ENCODE assay signal across 8 cellular contexts in the genomic region with DNA sequence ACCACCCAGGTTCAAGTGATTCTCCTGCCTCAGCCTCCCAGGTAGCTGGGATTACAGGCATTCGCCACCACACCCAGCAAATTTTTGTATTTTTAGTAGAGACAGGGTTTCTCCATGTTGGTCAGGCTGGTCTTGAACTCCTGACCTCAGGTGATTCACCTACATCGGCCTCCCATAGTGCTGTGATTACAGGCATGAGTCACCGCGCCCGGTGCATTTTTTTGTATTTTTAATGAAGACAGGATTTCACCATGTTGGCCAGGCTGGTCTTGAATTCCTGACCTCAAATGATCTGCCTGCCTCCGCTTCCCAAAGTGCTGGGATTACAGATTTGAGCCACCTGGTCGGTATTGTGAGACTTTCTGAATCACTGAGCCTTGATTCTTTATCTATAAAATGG. TPM values are rescaled to one million over a fixed set of nuclear protein-coding genes. Genes with fewer than 3 reads are reported as not detected.
A peak's percentile ranks its signal among the peaks of the same experiment; 100 is the strongest.
DNase-seq lines count a peak whose midpoint lies in the region; ATAC-seq and TF ChIP-seq lines count a peak whose summit lies in the region.
"Not testable (repeated sequence)": the region's sequence is repeated elsewhere in the genome, so short reads cannot be mapped to it uniquely, and the experiment has no call there.

No MANE protein-coding gene starts in this region.

- dilution Hi-C loops in IMR-90 (cut with HindIII; ENCODE audit: low sequenced_read_pairs, unreplicated experiment), result not testable (repeated sequence)

- H3K27ac Mint-ChIP-seq in activated T-cell treated with anti-CD3 and anti-CD28 coated beads, Interleukin-2, amount 50 U/mL, for 24 hours, result peak overlapping the region; percentile 80
- H3K27ac Mint-ChIP-seq in naive B cell, result peak overlapping the region in 4 of 6 donors; percentile 12 to 86 (median 67)

- H3K27me3 ChIP-seq in IMR-90 (ENCODE audit: control insufficient read depth, insufficient read depth, low read length); RWPE2 (ENCODE audit: insufficient read depth, poor library complexity, severe bottlenecking): not testable (repeated sequence)

- peak; percentile 61 for DNase-seq in Caki2 (ENCODE audit: low read depth)
- DNase-seq in IMR-90, result peak; percentile 65
- DNase-seq in RWPE2 (ENCODE audit: low spot score), result peak; percentile 81
- not testable (repeated sequence) for DNase-seq in activated T-cell treated with anti-CD3 and anti-CD28 coated beads, Interleukin-2, amount 50 U/mL, for 24 hours; epithelial cell of prostate (ENCODE audit: low read depth, low spot score); naive B cell
- peak; percentile 70 for DNase-seq in astrocyte of the hippocampus (ENCODE audit: low read depth, low spot score)
- DNase-seq in stimulated activated naive CD8-positive, alpha-beta T cell treated with anti-CD3 and anti-CD28 coated beads, Interleukin-15, Interleukin-2, amounts not matched to agents 100 U/mL and 50 U/mL, for 24 hours, result peak; percentile 32

- no CpG with 5 or more reads among the region's 7 CpGs for WGBS in IMR-90 (ENCODE audit: extremely low coverage in 2 of 2, insufficient read length in 1 of 2), 2 experiments

- POLR2A ChIA-PET in IMR-90 (lab: Charles Lee; ENCODE audit: unreplicated experiment), result not testable (repeated sequence)

- not testable (repeated sequence) for H3K14ac ChIP-seq in IMR-90 (replicated peaks; ENCODE audit: low read depth, low read length)

- not testable (repeated sequence) for H3K23ac ChIP-seq in IMR-90 (ENCODE audit: low read depth, low read length)

- H3K18ac ChIP-seq in IMR-90 (ENCODE audit: low read depth, low read length), result not testable (repeated sequence)

- not testable (repeated sequence) for H3K9me1 ChIP-seq in IMR-90 (ENCODE audit: insufficient read depth, low read length)

- not testable (repeated sequence) for TF ChIP-seq RAD21 in IMR-90 (IDR thresholded peaks at IDR 0.05; ENCODE audit: low read length)

- H2AK5ac ChIP-seq in IMR-90 (ENCODE audit: low read depth, low read length), result not testable (repeated sequence)

- not testable (repeated sequence) for H3K27me3 Mint-ChIP-seq in activated T-cell treated with anti-CD3 and anti-CD28 coated beads, Interleukin-2, amount 50 U/mL, for 24 hours; naive B cell

- not testable (repeated sequence) for ATAC-seq in IMR-90 (ENCODE audit: low read depth); naive B cell (ENCODE audit: low read depth in 2 of 2); stimulated activated naive CD8-positive, alpha-beta T cell treated with anti-CD3 and anti-CD28 coated beads, Interleukin-15, Interleukin-2, amounts not matched to agents 100 U/mL and 50 U/mL, for 24 hours
- peak; percentile 82 for ATAC-seq in RWPE2 (ENCODE audit: low read depth)

- H2AK9ac ChIP-seq in IMR-90 (replicated peaks; ENCODE audit: low read depth, low read length, poor library complexity), result not testable (repeated sequence)

- not testable (repeated sequence) for TF ChIP-seq POLR2A in IMR-90 (IDR thresholded peaks at IDR 0.05; ENCODE audit: low read depth, low read length)

- not testable (repeated sequence) for H3K4ac ChIP-seq in IMR-90 (ENCODE audit: low read depth, low read length)

- not testable (repeated sequence) for H3K4me2 ChIP-seq in IMR-90 (ENCODE audit: low read depth, low read length)

- H4K5ac ChIP-seq in IMR-90 (ENCODE audit: low read depth, low read length), result not testable (repeated sequence)

- H4K91ac ChIP-seq in IMR-90 (ENCODE audit: insufficient read depth, low read depth, low read length), result not testable (repeated sequence)

- not testable (repeated sequence) for H2AFZ ChIP-seq in IMR-90 (replicated peaks; ENCODE audit: low read length, poor library complexity)

- peaks cover 65% of the 10 kb centered on the region for H3K4me1 Mint-ChIP-seq in activated T-cell treated with anti-CD3 and anti-CD28 coated beads, Interleukin-2, amount 50 U/mL, for 24 hours (ENCODE audit: low read depth)
- peaks cover 45 to 78% (median 76%) of the 10 kb centered on the region in 3 donors for H3K4me1 Mint-ChIP-seq in naive B cell

- intact Hi-C loops in IMR-90 (cut with micrococcal nuclease), result loop anchor here (5.0 kb wide), 1 partner anchor 34 kb away; no protein-coding TSS in a partner anchor

- in situ Hi-C loops in Caki2 (cut with HindIII; ENCODE audit: low pct_unique_long_range_greater_than_20kb, low sequenced_read_pairs); IMR-90 (cut with MboI; ENCODE audit: low sequenced_read_pairs): not testable (repeated sequence)

- H3K36me3 Mint-ChIP-seq in activated T-cell treated with anti-CD3 and anti-CD28 coated beads, Interleukin-2, amount 50 U/mL, for 24 hours (ENCODE audit: low read depth), result peaks cover 39% of the 10 kb centered on the region
- H3K36me3 Mint-ChIP-seq in naive B cell, result not testable (repeated sequence)

- H2BK15ac ChIP-seq in IMR-90 (ENCODE audit: low read depth, low read length), result not testable (repeated sequence)

- H3K4me3 Mint-ChIP-seq in activated T-cell treated with anti-CD3 and anti-CD28 coated beads, Interleukin-2, amount 50 U/mL, for 24 hours; naive B cell: not testable (repeated sequence)

- not testable (repeated sequence) for H2BK120ac ChIP-seq in IMR-90 (ENCODE audit: low read depth, low read length)

- not testable (repeated sequence) for H4K8ac ChIP-seq in IMR-90 (ENCODE audit: low read depth in 2 of 2, low read length in 2 of 2)

- H3K27ac ChIP-seq in IMR-90 (ENCODE audit: insufficient read depth, low read length), result not testable (repeated sequence)
- peak overlapping the region; percentile 73 for H3K27ac ChIP-seq in RWPE2 (ENCODE audit: poor library complexity, severe bottlenecking)
- H3K27ac ChIP-seq in epithelial cell of prostate, result peak overlapping the region; percentile 54

- H2BK20ac ChIP-seq in IMR-90 (ENCODE audit: low read depth, low read length), result not testable (repeated sequence)

- H2BK5ac ChIP-seq in IMR-90 (ENCODE audit: low read depth, low read length, poor library complexity, severe bottlenecking), result not testable (repeated sequence)

- H3K36me3 ChIP-seq in IMR-90 (ENCODE audit: control insufficient read depth, insufficient read depth, low read length); RWPE2 (ENCODE audit: low read depth): not testable (repeated sequence)

- not testable (repeated sequence) for H3K4me1 ChIP-seq in IMR-90 (ENCODE audit: control insufficient read depth, insufficient read depth, low read length)
- peaks cover 18% of the 10 kb centered on the region for H3K4me1 ChIP-seq in RWPE2 (ENCODE audit: insufficient read depth, poor library complexity, severe bottlenecking)

- peaks cover 12% of the 10 kb centered on the region for H4K20me1 ChIP-seq in IMR-90 (ENCODE audit: insufficient read depth, low read length)

- not testable (repeated sequence) for H3K4me3 ChIP-seq in IMR-90 (ENCODE audit: insufficient read depth, low read depth, low read length); RWPE2 (ENCODE audit: severe bottlenecking)

- not testable (repeated sequence) for TF ChIP-seq CTCF in IMR-90 (conservative IDR thresholded peaks at IDR 0.05; ENCODE audit: low read depth, low read length); RWPE2 (IDR thresholded peaks at IDR 0.05; ENCODE audit: poor library complexity, severe bottlenecking)

- peaks cover 27 to 50% of the 10 kb centered on the region in 2 experiments for H3K79me1 ChIP-seq in IMR-90 (ENCODE audit: low read depth in 1 of 2, low read length in 2 of 2)

- H3K9ac ChIP-seq in IMR-90 (ENCODE audit: low read depth, low read length), result not testable (repeated sequence)

- not testable (repeated sequence) for H3K56ac ChIP-seq in IMR-90 (ENCODE audit: extremely low read depth, insufficient read depth, low read length)

- not testable (repeated sequence) for BruUV-seq in IMR-90 (replicated peaks; lab: Mats Ljungman, UMichigan)

- CTCF ChIA-PET in IMR-90 (lab: Yijun Ruan, JAX), result not testable (repeated sequence)

- H3K9me3 Mint-ChIP-seq in activated T-cell treated with anti-CD3 and anti-CD28 coated beads, Interleukin-2, amount 50 U/mL, for 24 hours; naive B cell: not testable (repeated sequence)

- not testable (repeated sequence) for H3K9me3 ChIP-seq in IMR-90 (ENCODE audit: control insufficient read depth, insufficient read depth, low read length); RWPE2 (ENCODE audit: severe bottlenecking)

TF ChIP-seq in IMR-90, 13 proteins besides CTCF, POLR2A, EP300 and RAD21:
- peak; percentile 39; the same call in 1 of the 2 replicates for TF ChIP-seq FOS (IDR thresholded peaks at IDR 0.05; ENCODE audit: low read depth, low read length)

RNA-seq across cellular contexts. Expression of a gene that starts 52.0 kb away (rescaled TPM):
- total RNA-seq in Caki2 (2014; rRNA removed; shearing (Covaris generic); ENCODE audit: low replicate concordance), result 3.6 and 4.7 TPM in 2 replicates
- 12.9 and 13.9 TPM in 2 replicates for total RNA-seq in IMR-90 (2012; rRNA removed)
- polyA plus RNA-seq in IMR-90 (2012; rRNA removed) (6.8 and 7.7 TPM in 2 replicates), naive B cell (ENCODE audit: low read depth in 6 of 6) (10 to 100 TPM; 13.4 to 26.7 (median 18.1) TPM)
- polyA plus RNA-seq in IMR-90 (2012; cell fraction: cytosol; rRNA removed), result 4.1 and 4.4 TPM in 2 replicates
- polyA plus RNA-seq in IMR-90 (2012; cell fraction: nucleus; rRNA removed; ENCODE audit: low replicate concordance), result 6.4 and 11.5 TPM in 2 replicates
